Comparison of ENCODE assay signal across 13 cellular contexts in genomic region chr19:46828484-46828883, GRCh38. TPM values are rescaled to one million over a fixed set of nuclear protein-coding genes. Genes with fewer than 3 reads are reported as not detected.
DNase-seq lines count a peak whose midpoint lies in the region; ATAC-seq, FAIRE-seq and TF ChIP-seq lines count a peak whose summit lies in the region.
"Had no signal": no experiment of that assay in that cellular context is flagged by ENCODE, and none has a peak within 500 bp of the region (broad histone marks: within the 10 kb centered on the region; RNA-seq: fewer than 3 reads in every experiment).

No MANE protein-coding gene starts in this region.

- H3K27me3 ChIP-seq in HepG2 (ENCODE audit: control insufficient read depth in 1 of 2, insufficient read depth in 2 of 2, low read length in 2 of 2), result no peaks in the 10 kb centered on the region; a peak in 1 of 5 replicates
- H3K27me3 ChIP-seq in right lobe of liver, result no peaks in the 10 kb centered on the region
- no peaks in the 10 kb centered on the region for H3K27me3 ChIP-seq in neuronal stem cell (ENCODE audit: control insufficient read depth in 3 of 3, insufficient read depth in 3 of 3, low read depth in 1 of 3, low read length in 3 of 3)
- H3K27me3 ChIP-seq: BE2C had no signal

- BruUV-seq in HepG2 (replicated peaks; lab: Mats Ljungman, UMichigan), result no TSS peak

- 63% methylated on average over 5 of the region's 5 CpGs for WGBS in HepG2 (ENCODE audit: low lambda C conversion rate)
- 73% methylated on average over 5 of the region's 5 CpGs for WGBS in right lobe of liver (ENCODE audit: insufficient coverage, low coverage, low lambda C conversion rate, missing lambda C conversion rate)
- WGBS in neuronal stem cell (ENCODE audit: extremely low coverage in 2 of 2, insufficient read length in 2 of 2, insufficient replicate concordance in 1 of 2), 2 donors, result no CpG with 5 or more reads among the region's 5 CpGs

- H3K27me3 Mint-ChIP-seq in stimulated activated naive CD8-positive, alpha-beta T cell treated with anti-CD3 and anti-CD28 coated beads, Interleukin-15, amount 100 ng/mL, for 72 hours, result no peaks in the 10 kb centered on the region
- H3K27me3 Mint-ChIP-seq: activated naive CD8-positive, alpha-beta T cell had no signal

- TF ChIP-seq POLR2A in HepG2 (IDR thresholded peaks at IDR 0.05; ENCODE audit: insufficient read depth in 1 of 2, low read depth in 2 of 2, low read length in 2 of 2) (no peak), right lobe of liver (IDR thresholded peaks at IDR 0.05) (no peak)

- no peaks in the 10 kb centered on the region for H3K9me3 Mint-ChIP-seq in stimulated activated naive CD8-positive, alpha-beta T cell treated with anti-CD3 and anti-CD28 coated beads, Interleukin-15, amount 100 ng/mL, for 72 hours

- H3K4me3 ChIP-seq in HepG2 (replicated peaks in 1 of 3; ENCODE audit: insufficient read depth in 1 of 3, low read depth in 2 of 3, low read length in 3 of 3) (no peak overlapping the region), right lobe of liver (no peak overlapping the region), neuronal stem cell (ENCODE audit: low read length in 2 of 2) (no peak overlapping the region)
- H3K4me3 ChIP-seq: coronary artery had no signal

- H3K4me1 Mint-ChIP-seq in stimulated activated naive CD8-positive, alpha-beta T cell treated with anti-CD3 and anti-CD28 coated beads, Interleukin-15, amount 100 ng/mL, for 72 hours, result peaks cover 30% of the 10 kb centered on the region

- in situ Hi-C loops in HepG2 (cut with HindIII; ENCODE audit: extremely low pct_ligation_motif_present, low pct_unique_long_range_greater_than_20kb), result no loop called here

- H3K36me3 ChIP-seq in HepG2 (replicated peaks in 1 of 2; ENCODE audit: control insufficient read depth in 1 of 2, insufficient read depth in 2 of 2, low read length in 2 of 2) (no peaks in the 10 kb centered on the region), right lobe of liver (no peaks in the 10 kb centered on the region), neuronal stem cell (replicated peaks in 1 of 2; ENCODE audit: control insufficient read depth in 2 of 2, insufficient read depth in 2 of 2, low read length in 2 of 2) (no peaks in the 10 kb centered on the region)
- H3K36me3 ChIP-seq: BE2C had no signal

- intact Hi-C loops in HepG2 (cut with micrococcal nuclease; ENCODE audit: unreplicated experiment), result no loop called here
- intact Hi-C loops in right lobe of liver (cut with DNase I), result no loop called here

- no peaks in the 10 kb centered on the region for H3K79me1 ChIP-seq in neuronal stem cell (ENCODE audit: low read depth, low read length)

- no peak overlapping the region for H3K4ac ChIP-seq in neuronal stem cell (ENCODE audit: low read length)

- CTCF ChIA-PET in HepG2 (lab: Yijun Ruan, JAX; ENCODE audit: low intra/inter-chr PET ratio, low total read pairs), result no interaction called here

- no peak overlapping the region for H3K27ac Mint-ChIP-seq in stimulated activated naive CD8-positive, alpha-beta T cell treated with anti-CD3 and anti-CD28 coated beads, Interleukin-15, amount 100 ng/mL, for 72 hours
- H3K27ac Mint-ChIP-seq: activated naive CD8-positive, alpha-beta T cell; progenitor cell of endocrine pancreas had no signal

- no peak for TF ChIP-seq RAD21 in HepG2 (CRISPR knock-in tag; IDR thresholded peaks at IDR 0.05)

- no peak overlapping the region for H2BK15ac ChIP-seq in neuronal stem cell (ENCODE audit: low read length)

- H3K27ac ChIP-seq in HepG2 (ENCODE audit: extremely low read length, insufficient read depth, low read length) (no peak overlapping the region), right lobe of liver (no peak overlapping the region), neuronal stem cell (replicated peaks; ENCODE audit: low read length) (no peak overlapping the region)
- H3K27ac ChIP-seq: coronary artery had no signal

- H2AFZ ChIP-seq in HepG2 (ENCODE audit: low read length) (no peak overlapping the region), neuronal stem cell (ENCODE audit: low read length) (no peak overlapping the region)

- no peak overlapping the region for H2BK12ac ChIP-seq in neuronal stem cell (ENCODE audit: low read length)

- H2BK120ac ChIP-seq in neuronal stem cell (ENCODE audit: low read depth, low read length), result no peak overlapping the region

- no peak overlapping the region for H3K23ac ChIP-seq in neuronal stem cell (ENCODE audit: low read depth, low read length, poor library complexity)

- no peaks in the 10 kb centered on the region for H4K20me1 ChIP-seq in HepG2 (ENCODE audit: insufficient read depth, low read length)

- DNase-seq in HepG2 (ENCODE audit: low spot score), result no peak
- no peak for DNase-seq in right lobe of liver
- peak; percentile 64 to 70 for DNase-seq in activated T-cell treated with anti-CD3 and anti-CD28 coated beads, Interleukin-2, amount 50 U/mL, for 48 hours
- peak; percentile 47 to 69 (median 55) for DNase-seq in stimulated activated CD4-positive, alpha-beta T cell treated with anti-CD3 and anti-CD28 coated beads, Interleukin-12 subunit alpha, Interleukin-12 subunit beta, amount 100 ng/mL, for 48 hours (ENCODE audit: low read depth in 2 of 3, low spot score in 1 of 3)
- peak in 1 of 2 donors; percentile 49 for DNase-seq in stimulated activated naive CD8-positive, alpha-beta T cell treated with anti-CD3 and anti-CD28 coated beads, Interleukin-15, amount 100 ng/mL, for 72 hours
- no peak for DNase-seq in effector CD4-positive, alpha-beta T cell
- no peak for DNase-seq in GM20000 (ENCODE audit: low spot score)
- DNase-seq in neuronal stem cell (ENCODE audit: low spot score), result no peak
- DNase-seq: KG1 had no signal

- no peak overlapping the region for H3K4me3 Mint-ChIP-seq in stimulated activated naive CD8-positive, alpha-beta T cell treated with anti-CD3 and anti-CD28 coated beads, Interleukin-15, amount 100 ng/mL, for 72 hours
- H3K4me3 Mint-ChIP-seq: activated naive CD8-positive, alpha-beta T cell had no signal

- H3K9ac ChIP-seq in HepG2 (ENCODE audit: insufficient read depth, low read depth, low read length) (no peak overlapping the region), neuronal stem cell (ENCODE audit: low read depth, low read length, poor library complexity) (no peak overlapping the region)

- no peak for TF ChIP-seq CTCF in HepG2 (CRISPR knock-in tag; IDR thresholded peaks at IDR 0.05)
- TF ChIP-seq CTCF in right lobe of liver (IDR thresholded peaks at IDR 0.05), result no peak
- TF ChIP-seq CTCF in GM20000 (IDR thresholded peaks at IDR 0.05; ENCODE audit: extremely low read depth, missing control alignments), result no peak

- POLR2A ChIA-PET in HepG2 (lab: Yijun Ruan, JAX), result interaction anchor here (0.6 kb wide), 1 partner anchor 1530 kb away, joined by 3 read pairs; no protein-coding TSS in a partner anchor

- H3K4me2 ChIP-seq in HepG2 (ENCODE audit: low read depth, low read length), result no peak overlapping the region
- H3K4me2 ChIP-seq in neuronal stem cell (ENCODE audit: insufficient read depth, low read length, poor library complexity, severe bottlenecking), result no peak overlapping the region

- TF ChIP-seq EP300 in HepG2 (IDR thresholded peaks at IDR 0.05; ENCODE audit: low read depth in 2 of 2, low read length in 2 of 2) (no peak), HepG2 (CRISPR knock-in tag; IDR thresholded peaks at IDR 0.05; ENCODE audit: borderline replicate concordance) (no peak)

- no peaks in the 10 kb centered on the region for H3K79me2 ChIP-seq in HepG2 (ENCODE audit: insufficient read depth, low read length)

- no peak overlapping the region for H2AK5ac ChIP-seq in neuronal stem cell (ENCODE audit: low read depth, low read length)

- H3K9me3 ChIP-seq in HepG2 (ENCODE audit: low read length) (no peaks in the 10 kb centered on the region), right lobe of liver (no peaks in the 10 kb centered on the region), neuronal stem cell (replicated peaks in 1 of 2; ENCODE audit: control insufficient read depth in 2 of 2, insufficient read depth in 1 of 2, low read depth in 1 of 2, low read length in 2 of 2) (peaks cover 0 to 2% of the 10 kb centered on the region in 2 donors)
- H3K9me3 ChIP-seq: BE2C had no signal

- no peak for FAIRE-seq in HepG2 (lab: Jason Lieb, UNC)

- H3K14ac ChIP-seq in neuronal stem cell (ENCODE audit: low read length), result no peak overlapping the region

- no peak overlapping the region for H2BK5ac ChIP-seq in neuronal stem cell (ENCODE audit: low read length)

- no peak overlapping the region for H3K18ac ChIP-seq in neuronal stem cell (ENCODE audit: low read length)

- H3K4me1 ChIP-seq in HepG2 (ENCODE audit: insufficient read depth, low read length) (peaks cover 29% of the 10 kb centered on the region), right lobe of liver (no peaks in the 10 kb centered on the region), neuronal stem cell (ENCODE audit: control insufficient read depth in 2 of 2, insufficient read depth in 1 of 2, low read depth in 1 of 2, low read length in 2 of 2) (no peaks in the 10 kb centered on the region)
- H3K4me1 ChIP-seq: BE2C had no signal

- ATAC-seq in HepG2 (no peak), right lobe of liver (no peak)
- ATAC-seq in stimulated activated naive CD8-positive, alpha-beta T cell treated with anti-CD3 and anti-CD28 coated beads, Interleukin-15, amount 100 ng/mL, for 72 hours, result peak; percentile 75

- H4K8ac ChIP-seq in neuronal stem cell (ENCODE audit: low read depth, low read length), result no peak overlapping the region

- H4K91ac ChIP-seq in neuronal stem cell (ENCODE audit: low read depth, low read length, poor library complexity), result no peak overlapping the region

RNA-seq across cellular contexts. Expression of gene AP2S1, which starts 22.2 kb away (rescaled TPM):
- 86.1 and 94.9 TPM in 2 replicates for total RNA-seq in HepG2 (2016; rRNA removed; fragmentation: Illumina TruSeq; extraction: Trizol)
- total RNA-seq in HepG2 (2016; cell fraction: cytosol; rRNA removed; fragmentation: Illumina TruSeq; extraction: Trizol; ENCODE audit: low read depth), result 77.4 and 107 TPM in 2 replicates
- total RNA-seq in HepG2 (2016; cell fraction: insoluble cytoplasmic fraction; rRNA removed; fragmentation: Illumina TruSeq; extraction: Trizol), result 86.7 and 87.8 TPM in 2 replicates
- 72.8 and 102 TPM in 2 replicates for total RNA-seq in HepG2 (2016; cell fraction: membrane; rRNA removed; fragmentation: Illumina TruSeq; extraction: Trizol)
- 32.5 and 36.8 TPM in 2 replicates for total RNA-seq in HepG2 (2016; cell fraction: nucleus; rRNA removed; fragmentation: Illumina TruSeq; extraction: Trizol)
- 45.2 and 45.3 TPM in 2 replicates for polyA plus RNA-seq in HepG2 (2011; rRNA removed)
- 60.1 and 80.0 TPM in 2 replicates for polyA plus RNA-seq in HepG2 (2011; cell fraction: cytosol; rRNA removed)
- polyA plus RNA-seq in HepG2 (2011; cell fraction: nucleus; rRNA removed), result 24.9 and 30.3 TPM in 2 replicates
- 32.6 and 51.2 TPM in 2 replicates for polyA plus RNA-seq in HepG2 (2012)
- polyA plus RNA-seq in HepG2 (2016; cell fraction: cytosol; fragmentation: Illumina TruSeq; extraction: Trizol; ENCODE audit: low read depth), result 104 and 131 TPM in 2 replicates
- 99.5 and 113 TPM in 2 replicates for polyA plus RNA-seq in HepG2 (2016; cell fraction: insoluble cytoplasmic fraction; fragmentation: Illumina TruSeq; extraction: Trizol; ENCODE audit: low read depth)
- 79.5 and 101 TPM in 2 replicates for polyA plus RNA-seq in HepG2 (2016; cell fraction: membrane; fragmentation: Illumina TruSeq; extraction: Trizol; ENCODE audit: low read depth)
- polyA plus RNA-seq in HepG2 (2016; cell fraction: nucleus; fragmentation: Illumina TruSeq; extraction: Trizol; ENCODE audit: insufficient read depth, low read depth), result 58.8 and 65.6 TPM in 2 replicates
- polyA minus RNA-seq in HepG2 (2011; rRNA and poly(A)+ RNA removed; ENCODE audit: low replicate concordance), result 39.3 and 98.7 TPM in 2 replicates
- 20.1 and 31.3 TPM in 2 replicates for polyA minus RNA-seq in HepG2 (2011; cell fraction: cytosol; rRNA and poly(A)+ RNA removed)
- polyA minus RNA-seq in HepG2 (2011; cell fraction: nucleus; rRNA and poly(A)+ RNA removed), result 8.5 and 11.1 TPM in 2 replicates
- 10 to 100 TPM; 67.2 to 82.6 (median 73.6) TPM for total RNA-seq in right lobe of liver
- 133 TPM for polyA plus RNA-seq in neuronal stem cell (2013, experiment 1 of 2)
- polyA plus RNA-seq in neuronal stem cell (2013, experiment 2 of 2), result 137 TPM

RNA-seq across cellular contexts. Expression of gene ARHGAP35, which starts 32.3 kb away (rescaled TPM):
- total RNA-seq in HepG2 (2016; rRNA removed; fragmentation: Illumina TruSeq; extraction: Trizol) (30.1 and 39.9 TPM in 2 replicates), right lobe of liver (10 to 100 TPM; 33.5 to 54.4 (median 47.8) TPM)
- 7.4 and 8.7 TPM in 2 replicates for total RNA-seq in HepG2 (2016; cell fraction: cytosol; rRNA removed; fragmentation: Illumina TruSeq; extraction: Trizol; ENCODE audit: low read depth)
- 30.9 and 34.3 TPM in 2 replicates for total RNA-seq in HepG2 (2016; cell fraction: insoluble cytoplasmic fraction; rRNA removed; fragmentation: Illumina TruSeq; extraction: Trizol)
- 22.3 and 27.4 TPM in 2 replicates for total RNA-seq in HepG2 (2016; cell fraction: membrane; rRNA removed; fragmentation: Illumina TruSeq; extraction: Trizol)
- 30.0 and 36.8 TPM in 2 replicates for total RNA-seq in HepG2 (2016; cell fraction: nucleus; rRNA removed; fragmentation: Illumina TruSeq; extraction: Trizol)
- 28.3 and 30.2 TPM in 2 replicates for polyA plus RNA-seq in HepG2 (2011; rRNA removed)
- polyA plus RNA-seq in HepG2 (2011; cell fraction: cytosol; rRNA removed), result 19.6 and 22.6 TPM in 2 replicates
- polyA plus RNA-seq in HepG2 (2011; cell fraction: nucleus; rRNA removed), result 21.7 and 24.1 TPM in 2 replicates
- polyA plus RNA-seq in HepG2 (2012), result 33.6 and 34.8 TPM in 2 replicates
- 1.4 and 1.7 TPM in 2 replicates for polyA plus RNA-seq in HepG2 (2016; cell fraction: cytosol; fragmentation: Illumina TruSeq; extraction: Trizol; ENCODE audit: low read depth)
- polyA plus RNA-seq in HepG2 (2016; cell fraction: insoluble cytoplasmic fraction; fragmentation: Illumina TruSeq; extraction: Trizol; ENCODE audit: low read depth), result 17.7 and 24.1 TPM in 2 replicates
- polyA plus RNA-seq in HepG2 (2016; cell fraction: membrane; fragmentation: Illumina TruSeq; extraction: Trizol; ENCODE audit: low read depth), result 3.9 and 5.5 TPM in 2 replicates
- polyA plus RNA-seq in HepG2 (2016; cell fraction: nucleus; fragmentation: Illumina TruSeq; extraction: Trizol; ENCODE audit: insufficient read depth, low read depth), result 28.8 and 32.3 TPM in 2 replicates
- 33.9 and 80.3 TPM in 2 replicates for polyA minus RNA-seq in HepG2 (2011; rRNA and poly(A)+ RNA removed; ENCODE audit: low replicate concordance)
- polyA minus RNA-seq in HepG2 (2011; cell fraction: cytosol; rRNA and poly(A)+ RNA removed), result 28.8 and 37.8 TPM in 2 replicates
- 41.6 and 55.4 TPM in 2 replicates for polyA minus RNA-seq in HepG2 (2011; cell fraction: nucleus; rRNA and poly(A)+ RNA removed)
- polyA plus RNA-seq in neuronal stem cell (2013, experiment 1 of 2), result 35.6 TPM
- polyA plus RNA-seq in neuronal stem cell (2013, experiment 2 of 2), result 37.6 TPM

RNA-seq across cellular contexts. Expression of gene SLC1A5, which starts 40.1 kb away (rescaled TPM):
- total RNA-seq in HepG2 (2016; rRNA removed; fragmentation: Illumina TruSeq; extraction: Trizol) (62.9 and 120 TPM in 2 replicates), right lobe of liver (1 to 10 TPM; 1.8 to 8.0 (median 4.4) TPM)
- 32.1 and 33.8 TPM in 2 replicates for total RNA-seq in HepG2 (2016; cell fraction: cytosol; rRNA removed; fragmentation: Illumina TruSeq; extraction: Trizol; ENCODE audit: low read depth)
- 60.0 and 120 TPM in 2 replicates for total RNA-seq in HepG2 (2016; cell fraction: insoluble cytoplasmic fraction; rRNA removed; fragmentation: Illumina TruSeq; extraction: Trizol)
- total RNA-seq in HepG2 (2016; cell fraction: membrane; rRNA removed; fragmentation: Illumina TruSeq; extraction: Trizol), result 66.6 and 68.6 TPM in 2 replicates
- 104 and 128 TPM in 2 replicates for total RNA-seq in HepG2 (2016; cell fraction: nucleus; rRNA removed; fragmentation: Illumina TruSeq; extraction: Trizol)
- 159 and 209 TPM in 2 replicates for polyA plus RNA-seq in HepG2 (2011; rRNA removed)
- polyA plus RNA-seq in HepG2 (2011; cell fraction: cytosol; rRNA removed), result 144 and 165 TPM in 2 replicates
- polyA plus RNA-seq in HepG2 (2011; cell fraction: nucleus; rRNA removed), result 113 and 131 TPM in 2 replicates
- 119 and 235 TPM in 2 replicates for polyA plus RNA-seq in HepG2 (2012)
- polyA plus RNA-seq in HepG2 (2016; cell fraction: cytosol; fragmentation: Illumina TruSeq; extraction: Trizol; ENCODE audit: low read depth), result 34.6 and 34.8 TPM in 2 replicates
- 74.0 and 78.9 TPM in 2 replicates for polyA plus RNA-seq in HepG2 (2016; cell fraction: insoluble cytoplasmic fraction; fragmentation: Illumina TruSeq; extraction: Trizol; ENCODE audit: low read depth)
- polyA plus RNA-seq in HepG2 (2016; cell fraction: membrane; fragmentation: Illumina TruSeq; extraction: Trizol; ENCODE audit: low read depth), result 51.1 and 55.4 TPM in 2 replicates
- 197 and 219 TPM in 2 replicates for polyA plus RNA-seq in HepG2 (2016; cell fraction: nucleus; fragmentation: Illumina TruSeq; extraction: Trizol; ENCODE audit: insufficient read depth, low read depth)
- 282 and 502 TPM in 2 replicates for polyA minus RNA-seq in HepG2 (2011; rRNA and poly(A)+ RNA removed; ENCODE audit: low replicate concordance)
- polyA minus RNA-seq in HepG2 (2011; cell fraction: cytosol; rRNA and poly(A)+ RNA removed), result 101 and 104 TPM in 2 replicates
- polyA minus RNA-seq in HepG2 (2011; cell fraction: nucleus; rRNA and poly(A)+ RNA removed), result 52.3 and 68.3 TPM in 2 replicates
- polyA plus RNA-seq in neuronal stem cell (2013, experiment 1 of 2), result 54.5 TPM
- 53.6 TPM for polyA plus RNA-seq in neuronal stem cell (2013, experiment 2 of 2)

Comparison
In these comparisons a context has a peak if more than half of its experiments do, and no peak if none do; other contexts are left out.
1. DNase-seq: peak in activated T-cell treated with anti-CD3 and anti-CD28 coated beads, Interleukin-2, amount 50 U/mL, for 48 hours (2 of 2) and stimulated activated CD4-positive, alpha-beta T cell treated with anti-CD3 and anti-CD28 coated beads, Interleukin-12 subunit alpha, Interleukin-12 subunit beta, amount 100 ng/mL, for 48 hours (3 of 3); none in HepG2 (single experiment), right lobe of liver (0 of 3), effector CD4-positive, alpha-beta T cell (single experiment), GM20000 (single experiment) and neuronal stem cell (single experiment).